In genomic region chr12:64609543-64610091, GRCh38 we compare ENCODE assay signal across 8 cellular contexts. TPM values are rescaled to one million over a fixed set of nuclear protein-coding genes. Genes with fewer than 3 reads are reported as not detected.
DNase-seq lines count a peak whose midpoint lies in the region; ATAC-seq and TF ChIP-seq lines count a peak whose summit lies in the region.

No MANE protein-coding gene starts in this region.

- H3K36me3 Mint-ChIP-seq in CD8-positive, alpha-beta T cell: peaks cover 35% of the 10 kb centered on the region
- peaks cover 30% of the 10 kb centered on the region for H3K36me3 Mint-ChIP-seq in activated B cell treated with CpG ODN at 0.5 μM for 24 hours (ENCODE audit: low read depth)

- H3K27me3 Mint-ChIP-seq in CD8-positive, alpha-beta T cell (ENCODE audit: low read depth): no peaks in the 10 kb centered on the region
- no peaks in the 10 kb centered on the region for H3K27me3 Mint-ChIP-seq in activated B cell treated with CpG ODN at 0.5 μM for 24 hours

- no peaks in the 10 kb centered on the region for H3K27me3 ChIP-seq in CD8-positive, alpha-beta T cell (ENCODE audit: insufficient read depth, low read length)
- no peaks in the 10 kb centered on the region for H3K27me3 ChIP-seq in gastrocnemius medialis

- H3K4me1 ChIP-seq in CD8-positive, alpha-beta T cell (ENCODE audit: insufficient read depth, low read length): peaks cover 15% of the 10 kb centered on the region
- peaks cover 4 to 14% of the 10 kb centered on the region in 2 donors for H3K4me1 ChIP-seq in gastrocnemius medialis

- H3K27ac Mint-ChIP-seq in CD8-positive, alpha-beta T cell: peak overlapping the region; percentile 96
- H3K27ac Mint-ChIP-seq in activated B cell treated with CpG ODN at 0.5 μM for 24 hours: peak overlapping the region; percentile 97

- no peak for ATAC-seq in CD8-positive, alpha-beta T cell
- ATAC-seq in HG03342 (IDR thresholded peaks at IDR 0.05; ENCODE audit: unreplicated experiment): peak; percentile 0
- peak; percentile 0 for ATAC-seq in activated B cell treated with CpG ODN at 0.5 μM for 24 hours (ENCODE audit: low read depth)
- peak in 1 of 2 donors; percentile 4 for ATAC-seq in gastrocnemius medialis
- no peak for ATAC-seq in HG02623 (IDR thresholded peaks at IDR 0.05; ENCODE audit: unreplicated experiment)

- peak overlapping the region; percentile 89 for H3K4me3 Mint-ChIP-seq in CD8-positive, alpha-beta T cell
- H3K4me3 Mint-ChIP-seq in activated B cell treated with CpG ODN at 0.5 μM for 24 hours: peak overlapping the region; percentile 92

- POLR2A ChIA-PET in CD8-positive, alpha-beta T cell (lab: Charles Lee): interaction anchor here (0.9 to 4.1 kb wide), 17 partner anchors 8 to 88 kb away, joined by 3 to 56 read pairs (median 6); no protein-coding TSS in a partner anchor
- POLR2A ChIA-PET in activated B cell treated with CpG ODN at 0.5 μM for 24 hours (lab: Charles Lee): interaction anchor here (0.8 to 11.4 kb wide), 12 partner anchors 14 to 88 kb away, joined by 3 to 256 read pairs (median 6); no protein-coding TSS in a partner anchor

- TF ChIP-seq CTCF in CD8-positive, alpha-beta T cell (IDR thresholded peaks at IDR 0.05): no peak
- TF ChIP-seq CTCF in activated B cell treated with CpG ODN at 0.5 μM for 24 hours (IDR thresholded peaks at IDR 0.05): no peak
- no peak for TF ChIP-seq CTCF in gastrocnemius medialis (IDR thresholded peaks at IDR 0.05 in 4 of 5, conservative IDR thresholded peaks at IDR 0.05 in 1 of 5)

- H3K27ac ChIP-seq in CD8-positive, alpha-beta T cell (ENCODE audit: low read depth, low read length): peak overlapping the region; percentile 58
- H3K27ac ChIP-seq in gastrocnemius medialis: peak overlapping the region; percentile 63 to 83 (median 79)

- in situ Hi-C loops in gastrocnemius medialis (cut with MboI; ENCODE audit: low sequenced_read_pairs in 4 of 4): no loop called here

- DNase-seq in CD8-positive, alpha-beta T cell: no peak
- DNase-seq in activated B cell treated with CpG ODN at 0.5 μM for 24 hours (no peak), globus pallidus (ENCODE audit: low spot score) (peak; percentile 16), gastrocnemius medialis (no peak), NCI-H128 (lab: John Stamatoyannopoulos, UW; ENCODE audit: unreplicated experiment) (no peak), HuH-7.5 (ENCODE audit: low spot score) (no peak)

- TF ChIP-seq POLR2A in gastrocnemius medialis (IDR thresholded peaks at IDR 0.05): no peak

- CTCF ChIA-PET in CD8-positive, alpha-beta T cell (lab: Charles Lee): interaction anchor here (0.8 to 3.3 kb wide), 17 partner anchors 9 to 147 kb away, joined by 3 to 19 read pairs (median 4); no protein-coding TSS in a partner anchor
- CTCF ChIA-PET in activated B cell treated with CpG ODN at 0.5 μM for 24 hours (lab: Charles Lee): interaction anchor here (0.7 to 3.0 kb wide), 6 partner anchors 29 to 129 kb away, joined by 3 to 28 read pairs (median 7); no protein-coding TSS in a partner anchor

- H3K9me3 Mint-ChIP-seq in CD8-positive, alpha-beta T cell: no peaks in the 10 kb centered on the region
- H3K9me3 Mint-ChIP-seq in activated B cell treated with CpG ODN at 0.5 μM for 24 hours: no peaks in the 10 kb centered on the region

- H3K4me1 Mint-ChIP-seq in CD8-positive, alpha-beta T cell (ENCODE audit: low read depth): peaks cover 29% of the 10 kb centered on the region
- H3K4me1 Mint-ChIP-seq in activated B cell treated with CpG ODN at 0.5 μM for 24 hours: peaks cover 38% of the 10 kb centered on the region

- no peaks in the 10 kb centered on the region for H3K9me3 ChIP-seq in CD8-positive, alpha-beta T cell (ENCODE audit: low read length)
- H3K9me3 ChIP-seq in gastrocnemius medialis: no peaks in the 10 kb centered on the region

- peak overlapping the region; percentile 60 for H3K4me3 ChIP-seq in CD8-positive, alpha-beta T cell (ENCODE audit: low read depth, low read length)
- peak overlapping the region; percentile 58 to 82 (median 70) for H3K4me3 ChIP-seq in gastrocnemius medialis

- intact Hi-C loops in CD8-positive, alpha-beta T cell (cut with DNase I, micrococcal nuclease): loop anchor here (1.0 to 10.0 kb wide), 17 partner anchors 10 to 568 kb away; partner anchors contain the start of genes GNS (in 2 of the 2), XPOT (in 2 of the 2), KICS2 (in 1 of the 2) and TBK1 (in 1 of the 2)
- intact Hi-C loops in activated B cell treated with CpG ODN at 0.5 μM for 24 hours (cut with micrococcal nuclease) (loop anchor here (1.0 to 2.0 kb wide), 10 partner anchors 16 to 559 kb away; partner anchors contain the start of genes GNS, KICS2, LEMD3 and TBK1), gastrocnemius medialis (cut with DNase I; ENCODE audit: low total_unique reads) (loop anchor here (5.0 kb wide), 3 partner anchors 37 to 1693 kb away; partner anchors contain the start of gene HELB)

- no peaks in the 10 kb centered on the region for H3K36me3 ChIP-seq in CD8-positive, alpha-beta T cell (ENCODE audit: insufficient read depth, low read length)
- no peaks in the 10 kb centered on the region for H3K36me3 ChIP-seq in gastrocnemius medialis

RNA-seq across cellular contexts. Expression of gene RASSF3, which starts 0.7 kb away (rescaled TPM):
- total RNA-seq in CD8-positive, alpha-beta T cell: 100 to 1,000 TPM; 109 to 118 TPM
- total RNA-seq in activated B cell treated with CpG ODN at 0.5 μM for 24 hours (90.9 and 95.7 TPM in 2 replicates), gastrocnemius medialis (10 to 100 TPM in 1 of 4 donors, 1 to 10 TPM in 3; 5.2 to 11.5 (median 7.0) TPM)

Comparison
In these comparisons a context has a peak if more than half of its experiments do, and no peak if none do; other contexts are left out.
1. ATAC-seq: peak in HG03342 (single experiment) and activated B cell treated with CpG ODN at 0.5 μM for 24 hours (single experiment); none in CD8-positive, alpha-beta T cell (single experiment) and HG02623 (single experiment).